Comparison of ENCODE assay signal across 8 cellular contexts in the genomic region with DNA sequence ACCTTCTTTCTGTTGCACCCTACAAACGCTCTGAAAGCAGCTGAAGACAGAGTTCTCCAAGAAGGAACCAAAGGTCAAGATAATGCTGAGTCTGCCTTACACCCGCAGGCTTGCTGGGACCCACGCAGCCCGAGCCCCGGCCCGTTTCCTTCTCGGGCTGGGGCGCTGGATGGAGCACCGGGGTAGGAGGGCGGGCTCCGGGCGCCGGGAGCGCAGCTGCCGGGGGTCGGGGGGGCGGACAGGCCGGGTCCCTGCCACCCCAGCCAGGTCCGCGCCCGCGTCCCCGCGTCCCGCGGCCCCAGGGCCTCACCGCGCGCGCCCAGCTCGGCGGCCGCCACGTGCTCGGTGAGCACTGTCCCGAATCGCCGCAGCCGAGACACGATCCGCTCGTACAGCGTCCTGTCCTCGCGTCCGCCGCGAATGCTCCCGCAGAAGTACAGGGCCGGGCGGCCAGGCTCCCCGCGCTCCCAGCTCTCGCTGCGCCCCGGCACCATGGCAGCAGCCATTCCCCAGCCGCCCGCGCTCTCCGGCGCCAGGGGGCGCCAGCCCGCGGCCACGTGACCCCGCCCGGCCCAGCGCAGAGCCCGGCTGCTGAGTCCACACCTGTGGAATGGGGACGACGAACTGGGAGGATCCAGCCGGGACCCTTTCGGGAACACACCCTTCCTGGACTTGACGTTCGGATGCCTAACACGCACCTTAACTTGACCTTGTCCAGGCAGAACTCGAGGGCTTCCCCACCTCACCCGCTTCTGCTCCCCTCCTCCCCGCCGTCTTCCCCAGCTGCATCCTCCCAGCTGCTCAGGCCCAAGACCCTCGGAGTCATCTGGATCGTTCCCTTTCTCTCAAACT. TPM values are rescaled to one million over a fixed set of nuclear protein-coding genes. Genes with fewer than 3 reads are reported as not detected.
DNase-seq lines count a peak whose midpoint lies in the region; ATAC-seq, FAIRE-seq and TF ChIP-seq lines count a peak whose summit lies in the region.

A gene with protein sequence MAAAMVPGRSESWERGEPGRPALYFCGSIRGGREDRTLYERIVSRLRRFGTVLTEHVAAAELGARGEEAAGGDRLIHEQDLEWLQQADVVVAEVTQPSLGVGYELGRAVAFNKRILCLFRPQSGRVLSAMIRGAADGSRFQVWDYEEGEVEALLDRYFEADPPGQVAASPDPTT (minus strand): TSS at position 531 of the 852 bp plus-strand sequence. CDS start 25 bp downstream, at position 506.

- H3K9me3 Mint-ChIP-seq in activated naive CD4-positive, alpha-beta T cell treated with anti-CD3 and anti-CD28 coated beads for 36 hours: no peaks in the 10 kb centered on the region

- peaks cover 8% of the 10 kb centered on the region; the same call in 1 of the 2 replicates for H3K36me3 ChIP-seq in HUES48 (ENCODE audit: control insufficient read depth, insufficient read depth, low read length)
- H3K36me3 ChIP-seq in SJSA1: peaks cover 5% of the 10 kb centered on the region

- intact Hi-C loops in activated naive CD4-positive, alpha-beta T cell treated with anti-CD3 and anti-CD28 coated beads for 36 hours (cut with micrococcal nuclease): loop anchor here (1.0 kb wide), 1 partner anchor 18 kb away; no protein-coding TSS in a partner anchor

- peak; percentile 71 for ATAC-seq in GM19463 (IDR thresholded peaks at IDR 0.05; ENCODE audit: unreplicated experiment)

- H3K9ac ChIP-seq in HUES48 (ENCODE audit: low read depth, low read length): peak within 1 kb of the TSS; percentile 83

- H3K27ac Mint-ChIP-seq in activated naive CD4-positive, alpha-beta T cell treated with anti-CD3 and anti-CD28 coated beads for 36 hours: peak within 1 kb of the TSS; percentile 89

- FAIRE-seq in D721Med (lab: Jason Lieb, UNC): no peak

- DNase-seq in D721Med (ENCODE audit: insufficient read length, low spot score) (peak; percentile 57), SJSA1 (ENCODE audit: low read depth in 1 of 2, low spot score in 2 of 2) (peak; percentile 64 to 70), globus pallidus (ENCODE audit: low spot score) (peak; percentile 65), nucleus accumbens (lab: John Stamatoyannopoulos, UW) (peak in 52 of 56 donors; percentile 26 to 86 (median 67)), superior temporal gyrus (ENCODE audit: extremely low spot score) (peak; percentile 81)
- DNase-seq in activated naive CD4-positive, alpha-beta T cell treated with anti-CD3 and anti-CD28 coated beads for 36 hours: peak; percentile 79

- CTCF ChIA-PET in activated naive CD4-positive, alpha-beta T cell treated with anti-CD3 and anti-CD28 coated beads for 36 hours (lab: Charles Lee): interaction anchor here (0.5 to 3.8 kb wide), 22 partner anchors 9 to 295 kb away, joined by 3 to 15 read pairs (median 3); partner anchors contain the start of genes CRIP3, PPP2R5D and TTBK1

- H3K27me3 Mint-ChIP-seq in activated naive CD4-positive, alpha-beta T cell treated with anti-CD3 and anti-CD28 coated beads for 36 hours (ENCODE audit: low read depth): no peaks in the 10 kb centered on the region

- H3K36me3 Mint-ChIP-seq in activated naive CD4-positive, alpha-beta T cell treated with anti-CD3 and anti-CD28 coated beads for 36 hours (ENCODE audit: low read depth): peaks cover 28% of the 10 kb centered on the region

- H3K4me3 ChIP-seq in HUES48 (ENCODE audit: low read depth, low read length) (peak within 1 kb of the TSS; percentile 80), SJSA1 (peak within 1 kb of the TSS; percentile 56)

- peak within 1 kb of the TSS; percentile 42 for H3K27ac ChIP-seq in HUES48 (ENCODE audit: low read depth, low read length)
- no peak within 1 kb of the TSS for H3K27ac ChIP-seq in SJSA1

- H3K4me3 Mint-ChIP-seq in activated naive CD4-positive, alpha-beta T cell treated with anti-CD3 and anti-CD28 coated beads for 36 hours: peak within 1 kb of the TSS; percentile 90

- peak; percentile 69 for TF ChIP-seq CTCF in D721Med (IDR thresholded peaks at IDR 0.05; ENCODE audit: insufficient read depth, missing control alignments)

- no peaks in the 10 kb centered on the region for H3K9me3 ChIP-seq in HUES48 (ENCODE audit: control insufficient read depth, insufficient read depth, low read length)
- H3K9me3 ChIP-seq in SJSA1 (replicated peaks): no peaks in the 10 kb centered on the region

- H3K4me1 Mint-ChIP-seq in activated naive CD4-positive, alpha-beta T cell treated with anti-CD3 and anti-CD28 coated beads for 36 hours (ENCODE audit: low read depth): peaks cover 41% of the 10 kb centered on the region

- H3K4me1 ChIP-seq in HUES48 (ENCODE audit: control insufficient read depth, insufficient read depth, low read length) (peaks cover 3% of the 10 kb centered on the region; the same call in 1 of the 2 replicates), SJSA1 (replicated peaks) (peaks cover 17% of the 10 kb centered on the region; the same call in 1 of the 2 replicates)

- H3K27me3 ChIP-seq in HUES48 (ENCODE audit: control insufficient read depth, insufficient read depth, low read length): peaks cover 21% of the 10 kb centered on the region
- H3K27me3 ChIP-seq in SJSA1 (replicated peaks): peaks cover 10% of the 10 kb centered on the region

RNA-seq across cellular contexts. Expression of the gene that starts here (rescaled TPM):
- total RNA-seq in SJSA1 (2014; rRNA removed; shearing (Covaris generic)): 35.7 and 71.5 TPM in 2 replicates
- total RNA-seq in activated naive CD4-positive, alpha-beta T cell treated with anti-CD3 and anti-CD28 coated beads for 36 hours: 10 to 100 TPM; 59.7 to 59.8 TPM
